ENCODE assay signal across 20 cellular contexts in the genomic region with DNA sequence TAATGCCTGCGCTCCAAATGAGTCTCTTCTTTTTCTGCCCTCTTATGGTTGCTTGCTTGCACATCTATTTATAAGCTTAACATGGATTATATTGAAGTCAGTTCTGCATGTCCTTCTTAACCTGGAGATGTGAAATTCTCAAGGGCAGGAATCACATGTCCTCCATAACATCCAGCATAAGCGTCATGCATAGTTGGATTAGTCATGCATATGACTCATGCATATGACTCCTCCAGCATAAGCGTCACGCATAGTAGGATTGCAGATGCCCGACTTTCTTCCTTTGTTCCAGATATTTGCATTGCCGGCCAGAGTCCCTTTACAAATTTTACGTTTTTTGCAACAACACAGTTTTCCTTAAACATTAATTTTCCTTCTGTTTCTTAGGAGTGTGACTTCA.
DNase-seq lines count a peak whose midpoint lies in the region; ATAC-seq, FAIRE-seq and TF ChIP-seq lines count a peak whose summit lies in the region.
"Had no signal": no experiment of that assay in that cellular context is flagged by ENCODE, and none has a peak within 500 bp of the region (broad histone marks: within the 10 kb centered on the region; RNA-seq: fewer than 3 reads in every experiment).

No MANE protein-coding gene starts in this region.

- H3K4me1 Mint-ChIP-seq in activated T-helper 17 cell treated with anti-CD3 and anti-CD28 coated beads, Interleukin-2, amount 50 U/mL, for 72 hours: no peaks in the 10 kb centered on the region
- H3K4me1 Mint-ChIP-seq in nephron progenitor cell: peaks cover 9% of the 10 kb centered on the region
- H3K4me1 Mint-ChIP-seq: naive thymus-derived CD8-positive, alpha-beta T cell had no signal

- H3K36me3 Mint-ChIP-seq in activated T-helper 17 cell treated with anti-CD3 and anti-CD28 coated beads, Interleukin-2, amount 50 U/mL, for 72 hours (ENCODE audit: low read depth): no peaks in the 10 kb centered on the region
- peaks cover 18% of the 10 kb centered on the region for H3K36me3 Mint-ChIP-seq in nephron progenitor cell (ENCODE audit: low read depth)
- H3K36me3 Mint-ChIP-seq: type B pancreatic cell had no signal

- peaks cover 0 to 7% (median 0%) of the 10 kb centered on the region in 4 donors for H3K9me3 ChIP-seq in Peyer's patch

- no peak overlapping the region for H3K4me3 ChIP-seq in Peyer's patch
- H3K4me3 ChIP-seq: hepatocyte, left lung, right atrium auricular region had no signal

- peak; percentile 49 for ATAC-seq in activated T-helper 17 cell treated with anti-CD3 and anti-CD28 coated beads, Interleukin-2, amount 50 U/mL, for 72 hours (replicated peaks)
- ATAC-seq in foreskin keratinocyte: peak; percentile 75
- ATAC-seq: left lung; naive thymus-derived CD8-positive, alpha-beta T cell had no signal

- FAIRE-seq in D721Med (lab: Jason Lieb, UNC) (peak; percentile 35), HTR-8/SVneo (lab: Jason Lieb, UNC) (peak; percentile 49)

- H3K27me3 ChIP-seq in foreskin keratinocyte: no peaks in the 10 kb centered on the region
- H3K27me3 ChIP-seq in Peyer's patch: no peaks in the 10 kb centered on the region
- H3K27me3 ChIP-seq: hepatocyte, left lung, right atrium auricular region had no signal

- H3K27me3 Mint-ChIP-seq in activated T-helper 17 cell treated with anti-CD3 and anti-CD28 coated beads, Interleukin-2, amount 50 U/mL, for 72 hours: peaks cover under 1% of the 10 kb centered on the region
- peaks cover 5% of the 10 kb centered on the region for H3K27me3 Mint-ChIP-seq in nephron progenitor cell (ENCODE audit: low read depth, poor library complexity)
- H3K27me3 Mint-ChIP-seq: type B pancreatic cell had no signal

- no peak overlapping the region for H3K27ac ChIP-seq in foreskin keratinocyte
- H3K27ac ChIP-seq in Peyer's patch: no peak overlapping the region
- H3K27ac ChIP-seq: hepatocyte, KMS-11, left lung, right atrium auricular region had no signal

- no peak for TF ChIP-seq POLR2A in Peyer's patch (IDR thresholded peaks at IDR 0.05)

- no peak overlapping the region for H3K27ac Mint-ChIP-seq in activated T-helper 17 cell treated with anti-CD3 and anti-CD28 coated beads, Interleukin-2, amount 50 U/mL, for 72 hours
- H3K27ac Mint-ChIP-seq in nephron progenitor cell: no peak overlapping the region
- H3K27ac Mint-ChIP-seq: naive thymus-derived CD8-positive, alpha-beta T cell; type B pancreatic cell had no signal

- H3K4me1 ChIP-seq in foreskin keratinocyte: no peaks in the 10 kb centered on the region
- no peaks in the 10 kb centered on the region for H3K4me1 ChIP-seq in Peyer's patch
- H3K4me1 ChIP-seq: left lung, right atrium auricular region had no signal

- TF ChIP-seq CTCF in D721Med (IDR thresholded peaks at IDR 0.05; ENCODE audit: insufficient read depth, missing control alignments) (no peak), foreskin keratinocyte (conservative IDR thresholded peaks at IDR 0.05) (no peak), GM13976 (IDR thresholded peaks at IDR 0.05; ENCODE audit: borderline replicate concordance, control extremely low read depth, extremely low read depth, insufficient read depth, missing control alignments) (no peak), Peyer's patch (IDR thresholded peaks at IDR 0.05) (no peak), nephron progenitor cell (IDR thresholded peaks at IDR 0.05) (no peak)

- in situ Hi-C loops in GM13976 (cut with MboI; ENCODE audit: low sequenced_read_pairs, unreplicated experiment): no loop called here

- H3K9me3 Mint-ChIP-seq in activated T-helper 17 cell treated with anti-CD3 and anti-CD28 coated beads, Interleukin-2, amount 50 U/mL, for 72 hours: peaks cover 10% of the 10 kb centered on the region
- H3K9me3 Mint-ChIP-seq in nephron progenitor cell: peaks cover 29% of the 10 kb centered on the region

- no peak overlapping the region for H3K4me3 Mint-ChIP-seq in activated T-helper 17 cell treated with anti-CD3 and anti-CD28 coated beads, Interleukin-2, amount 50 U/mL, for 72 hours
- H3K4me3 Mint-ChIP-seq in nephron progenitor cell: no peak overlapping the region
- H3K4me3 Mint-ChIP-seq: naive thymus-derived CD8-positive, alpha-beta T cell; type B pancreatic cell had no signal

- DNase-seq in D721Med (ENCODE audit: insufficient read length, low spot score): no peak
- peak; percentile 36 for DNase-seq in HTR-8/SVneo (ENCODE audit: insufficient read length, low spot score)
- DNase-seq in foreskin keratinocyte: peak; percentile 43 to 79
- no peak for DNase-seq in GM13976 (ENCODE audit: low spot score)
- no peak for DNase-seq in NOMO-1 (lab: John Stamatoyannopoulos, UW; ENCODE audit: unreplicated experiment in 2 of 2)
- no peak for DNase-seq in Peyer's patch
- no peak for DNase-seq in nephron progenitor cell
- DNase-seq: activated naive CD4-positive, alpha-beta T cell treated with Interleukin-2 at 50 U/mL for 16 hours; AML-193; central memory CD4-positive, alpha-beta T cell; DND-41; left lung; naive thymus-derived CD8-positive, alpha-beta T cell; NCI-H2081 treated with DMSO at 0.1 percent for 48 hours; stimulated activated CD4-positive, alpha-beta T cell treated with anti-CD3 and anti-CD28 coated beads, Interleukin-4, amount 100 ng/mL, for 24 hours had no signal

- no peaks in the 10 kb centered on the region for H3K36me3 ChIP-seq in Peyer's patch
- H3K36me3 ChIP-seq: left lung, right atrium auricular region had no signal

Comparison
In these comparisons a context has a peak if more than half of its experiments do, and no peak if none do; other contexts are left out.
1. DNase-seq: peak in HTR-8/SVneo (single experiment) and foreskin keratinocyte (2 of 2); none in D721Med (single experiment), GM13976 (single experiment), NOMO-1 (0 of 2), Peyer's patch (0 of 3) and nephron progenitor cell (single experiment).